In genomic region chr4:15001248-15001824, GRCh38 we compare ENCODE assay signal across 8 cellular contexts. TPM values are rescaled to one million over a fixed set of nuclear protein-coding genes. Genes with fewer than 3 reads are reported as not detected.
DNase-seq lines count a peak whose midpoint lies in the region; TF ChIP-seq lines count a peak whose summit lies in the region.

No MANE protein-coding gene starts in this region.

- TF ChIP-seq CTCF in brain microvascular endothelial cell (IDR thresholded peaks at IDR 0.05; ENCODE audit: low read depth, low read length, missing control alignments) (peak; percentile 4), sigmoid colon (IDR thresholded peaks at IDR 0.05) (no peak)

- 0 to 2% methylated on average over 26 to 29 of the region's 30 CpGs for WGBS in GM23248 (ENCODE audit: low coverage in 1 of 2, low lambda C conversion rate in 2 of 2, missing lambda C conversion rate in 2 of 2), 2 experiments
- WGBS in sigmoid colon, 2 donors: 0% methylated on average over 30 of the region's 30 CpGs

- peak overlapping the region; percentile 99 for H3K9ac ChIP-seq in GM23248
- peak overlapping the region; percentile 34 for H3K9ac ChIP-seq in iPS-18a (ENCODE audit: low read length)

- H3K27me3 ChIP-seq in GM23248 (replicated peaks; ENCODE audit: insufficient read depth): no peaks in the 10 kb centered on the region
- H3K27me3 ChIP-seq in brain microvascular endothelial cell (replicated peaks): no peaks in the 10 kb centered on the region
- H3K27me3 ChIP-seq in iPS-18a (ENCODE audit: control insufficient read depth, insufficient read depth, low read length): peaks cover 30% of the 10 kb centered on the region
- no peaks in the 10 kb centered on the region for H3K27me3 ChIP-seq in sigmoid colon

- H3K4me3 ChIP-seq in GM23248 (peak overlapping the region; percentile 85), brain microvascular endothelial cell (ENCODE audit: low read depth, low read length) (peak overlapping the region; percentile 81), iPS-18a (ENCODE audit: low read length) (peak overlapping the region; percentile 80), sigmoid colon (peak overlapping the region; percentile 95 to 99 (median 98))

- H3K27ac ChIP-seq in GM23248: peak overlapping the region; percentile 99
- H3K27ac ChIP-seq in KOPT-K1 (ENCODE audit: low read depth, low read length, poor library complexity, severe bottlenecking): peak overlapping the region; percentile 47
- peak overlapping the region; percentile 99 for H3K27ac ChIP-seq in brain microvascular endothelial cell
- H3K27ac ChIP-seq in iPS-18a (ENCODE audit: low read length): no peak overlapping the region
- H3K27ac ChIP-seq in sigmoid colon: peak overlapping the region; percentile 96 to 100 (median 100)

- H3K4me1 ChIP-seq in GM23248 (ENCODE audit: insufficient read depth): peaks cover 12% of the 10 kb centered on the region; the same call in 1 of the 2 replicates
- H3K4me1 ChIP-seq in iPS-18a (ENCODE audit: control insufficient read depth, low read depth, low read length): peaks cover 7% of the 10 kb centered on the region
- peaks cover 0 to 15% (median 9%) of the 10 kb centered on the region in 4 donors for H3K4me1 ChIP-seq in sigmoid colon

- peak; percentile 84 for DNase-seq in GM04503 (ENCODE audit: low read depth)
- DNase-seq in GM23248: peak; percentile 95
- DNase-seq in T-helper 2 cell: peak in 4 of 5 experiments; percentile 17 to 76 (median 27)
- peak; percentile 89 for DNase-seq in brain microvascular endothelial cell
- peak; percentile 92 for DNase-seq in sigmoid colon
- no peak for DNase-seq in NCI-H2107 (lab: John Stamatoyannopoulos, UW)

- H3K36me3 ChIP-seq in GM23248 (ENCODE audit: low read depth): no peaks in the 10 kb centered on the region
- no peaks in the 10 kb centered on the region for H3K36me3 ChIP-seq in KOPT-K1 (ENCODE audit: insufficient read depth, low read length)
- H3K36me3 ChIP-seq in brain microvascular endothelial cell (replicated peaks): peaks cover 11% of the 10 kb centered on the region
- H3K36me3 ChIP-seq in iPS-18a (ENCODE audit: control insufficient read depth, low read depth, low read length): no peaks in the 10 kb centered on the region
- no peaks in the 10 kb centered on the region for H3K36me3 ChIP-seq in sigmoid colon

- peaks cover 19% of the 10 kb centered on the region; the same call in 1 of the 2 replicates for H3F3A ChIP-seq in GM23248 (ENCODE audit: insufficient read depth)

- peak overlapping the region; percentile 84 for H2AFZ ChIP-seq in GM23248

- no peaks in the 10 kb centered on the region for H3K9me2 ChIP-seq in GM23248 (ENCODE audit: insufficient read depth)

- intact Hi-C loops in sigmoid colon (cut with DNase I): loop anchor here (5.0 to 10.0 kb wide), 5 partner anchors 36 to 1347 kb away; no protein-coding TSS in a partner anchor

- TF ChIP-seq POLR2A in sigmoid colon (IDR thresholded peaks at IDR 0.05): no peak

- in situ Hi-C loops in GM23248 (cut with MboI): loop anchor here (25.0 kb wide), 2 partner anchors 1114 to 1364 kb away; partner anchors contain the start of gene BOD1L1
- in situ Hi-C loops in brain microvascular endothelial cell (cut with HindIII; ENCODE audit: low pct_ligation_motif_present, low sequenced_read_pairs): loop anchor here (25.0 kb wide), 1 partner anchor 1339 kb away; no protein-coding TSS in a partner anchor

- H3K9me3 ChIP-seq in GM23248 (ENCODE audit: low read depth): no peaks in the 10 kb centered on the region
- H3K9me3 ChIP-seq in KOPT-K1 (ENCODE audit: insufficient read depth, low read length, poor library complexity, severe bottlenecking): no peaks in the 10 kb centered on the region
- H3K9me3 ChIP-seq in iPS-18a (ENCODE audit: control insufficient read depth, low read depth, low read length): no peaks in the 10 kb centered on the region
- H3K9me3 ChIP-seq in sigmoid colon: no peaks in the 10 kb centered on the region

- peaks cover 24% of the 10 kb centered on the region for H3K79me2 ChIP-seq in GM23248 (ENCODE audit: insufficient read depth)

- no peak for TF ChIP-seq EP300 in sigmoid colon (IDR thresholded peaks at IDR 0.05)

- no peaks in the 10 kb centered on the region for H4K20me1 ChIP-seq in GM23248 (ENCODE audit: insufficient read depth)

- peak overlapping the region; percentile 77 for H3K4me2 ChIP-seq in GM23248 (ENCODE audit: unreplicated experiment)

RNA-seq across cellular contexts. Expression of gene CPEB2, which starts 0.9 kb away (rescaled TPM):
- 6.6 and 8.1 TPM in 2 replicates for total RNA-seq in GM23248 (2014; rRNA removed; shearing (Covaris generic))
- polyA plus RNA-seq in GM23248 (2016; fragmentation: Nextera tagmentation; extraction: Ambion mirVana): 2.7 and 3.5 TPM in 2 replicates
- 10 to 100 TPM; 27.5 to 39.2 (median 30.4) TPM for total RNA-seq in sigmoid colon
- 1 to 10 TPM; 6.4 to 9.6 (median 7.2) TPM for polyA plus RNA-seq in sigmoid colon
